Comparison of ENCODE assay signal across 8 cellular contexts in the genomic region with DNA sequence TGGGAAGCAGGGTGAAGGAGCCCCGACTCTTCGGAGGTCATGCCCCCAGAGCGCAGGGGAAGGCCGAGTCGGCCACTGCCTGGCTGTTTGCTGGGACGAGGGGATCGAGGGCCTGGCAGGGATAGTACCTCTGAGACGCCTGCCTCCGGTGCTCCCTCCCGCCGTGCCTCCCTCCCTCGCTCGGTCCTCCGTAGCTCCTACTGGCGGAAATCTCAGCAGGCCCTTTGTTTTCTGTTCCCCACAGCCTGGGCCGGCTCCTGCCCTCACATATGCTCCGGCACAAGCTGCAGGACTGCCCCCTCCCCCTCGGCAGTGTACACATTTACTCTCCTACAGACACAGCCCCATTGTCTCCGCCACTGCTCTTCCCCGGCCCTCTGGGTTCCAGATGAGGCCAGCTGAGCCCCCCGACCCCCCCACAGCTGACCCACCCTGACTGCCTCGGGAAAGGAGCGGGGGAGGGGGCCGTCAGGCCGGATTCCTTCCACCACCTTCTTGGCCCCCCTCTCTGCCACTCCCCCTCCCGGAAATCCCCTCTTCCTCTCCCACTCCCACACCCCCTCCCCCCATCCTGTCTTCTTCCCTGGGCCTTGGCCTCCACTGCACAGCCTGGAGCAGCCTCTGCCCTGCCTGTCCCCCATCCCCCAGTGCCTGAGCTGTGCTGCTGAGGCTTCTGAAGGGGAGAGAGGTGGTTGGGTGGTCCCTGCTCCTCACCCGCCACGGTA. TPM values are rescaled to one million over a fixed set of nuclear protein-coding genes. Genes with fewer than 3 reads are reported as not detected.
A peak's percentile ranks its signal among the peaks of the same experiment; 100 is the strongest.
DNase-seq lines count a peak whose midpoint lies in the region; ATAC-seq and TF ChIP-seq lines count a peak whose summit lies in the region.

No MANE protein-coding gene starts in this region.

- peak overlapping the region; percentile 91 for H3K4me3 Mint-ChIP-seq in activated CD8-positive, alpha-beta T cell treated with anti-CD3 and anti-CD28 coated beads for 36 hours
- H3K4me3 Mint-ChIP-seq in nephron progenitor cell = peak overlapping the region; percentile 92

- H3K4me1 Mint-ChIP-seq in activated CD8-positive, alpha-beta T cell treated with anti-CD3 and anti-CD28 coated beads for 36 hours (ENCODE audit: low read depth) = peaks cover 47% of the 10 kb centered on the region
- peaks cover 37% of the 10 kb centered on the region for H3K4me1 Mint-ChIP-seq in nephron progenitor cell

- peak; percentile 6 for ATAC-seq in activated CD8-positive, alpha-beta T cell treated with anti-CD3 and anti-CD28 coated beads for 36 hours
- ATAC-seq in GM19351 (IDR thresholded peaks at IDR 0.05; ENCODE audit: unreplicated experiment) (no peak), HG03280 (IDR thresholded peaks at IDR 0.05; ENCODE audit: unreplicated experiment) (no peak)

- H3K27ac Mint-ChIP-seq in activated CD8-positive, alpha-beta T cell treated with anti-CD3 and anti-CD28 coated beads for 36 hours = peak overlapping the region; percentile 90
- peak overlapping the region; percentile 98 for H3K27ac Mint-ChIP-seq in nephron progenitor cell

- H3K27me3 Mint-ChIP-seq in activated CD8-positive, alpha-beta T cell treated with anti-CD3 and anti-CD28 coated beads for 36 hours = no peaks in the 10 kb centered on the region
- no peaks in the 10 kb centered on the region for H3K27me3 Mint-ChIP-seq in nephron progenitor cell (ENCODE audit: low read depth, poor library complexity)

- H3K36me3 Mint-ChIP-seq in activated CD8-positive, alpha-beta T cell treated with anti-CD3 and anti-CD28 coated beads for 36 hours (ENCODE audit: low read depth) = peaks cover 47% of the 10 kb centered on the region
- H3K36me3 Mint-ChIP-seq in nephron progenitor cell (ENCODE audit: low read depth) = peaks cover 15% of the 10 kb centered on the region

- CTCF ChIA-PET in activated CD8-positive, alpha-beta T cell treated with anti-CD3 and anti-CD28 coated beads for 36 hours (lab: Charles Lee) = interaction anchor here (1.2 to 17.1 kb wide), 3 partner anchors 18 to 208 kb away, joined by 3 to 609 read pairs (median 38); a partner anchor contains a TSS

- peaks cover 24% of the 10 kb centered on the region for H3K36me3 ChIP-seq in ES-I3 (ENCODE audit: insufficient read depth, low read length)

- H3K9me3 Mint-ChIP-seq in activated CD8-positive, alpha-beta T cell treated with anti-CD3 and anti-CD28 coated beads for 36 hours = no peaks in the 10 kb centered on the region
- H3K9me3 Mint-ChIP-seq in nephron progenitor cell = no peaks in the 10 kb centered on the region

- no peaks in the 10 kb centered on the region for H3K9me3 ChIP-seq in ES-I3 (ENCODE audit: control insufficient read depth, insufficient read depth, low read length)

- POLR2A ChIA-PET in activated CD8-positive, alpha-beta T cell treated with anti-CD3 and anti-CD28 coated beads for 36 hours (lab: Charles Lee) = interaction anchor here (0.5 to 20.7 kb wide), 5 partner anchors 10 to 204 kb away, joined by 3 to 480 read pairs (median 5); a partner anchor contains a TSS

- peak overlapping the region; percentile 96 for H3K9ac ChIP-seq in ES-I3 (ENCODE audit: low read depth, low read length)

- peak overlapping the region; percentile 91 for H3K4me3 ChIP-seq in foreskin fibroblast (ENCODE audit: low read depth in 1 of 2, low read length in 2 of 2)

- intact Hi-C loops in activated CD8-positive, alpha-beta T cell treated with anti-CD3 and anti-CD28 coated beads for 36 hours (cut with micrococcal nuclease) = no loop called here

- H3K4me1 ChIP-seq in ES-I3 (ENCODE audit: insufficient read depth, low read length) = peaks cover 18% of the 10 kb centered on the region; the same call in 1 of the 2 replicates

- TF ChIP-seq CTCF in activated CD8-positive, alpha-beta T cell treated with anti-CD3 and anti-CD28 coated beads for 36 hours (IDR thresholded peaks at IDR 0.05) = no peak
- TF ChIP-seq CTCF in foreskin fibroblast (IDR thresholded peaks at IDR 0.05; ENCODE audit: low read depth, low read length) (no peak), nephron progenitor cell (IDR thresholded peaks at IDR 0.05) (no peak)

- DNase-seq in NCI-H1092 treated with DMSO at 0.1 percent for 48 hours (lab: John Stamatoyannopoulos, UW) (peak; percentile 48), foreskin fibroblast (peak in 1 of 2 donors; percentile 72), nephron progenitor cell (peak; percentile 67), LoVo (ENCODE audit: low spot score) (no peak)
- DNase-seq in activated CD8-positive, alpha-beta T cell treated with anti-CD3 and anti-CD28 coated beads for 36 hours = peak; percentile 57

RNA-seq across cellular contexts. Expression of a gene that starts 1.4 kb away (rescaled TPM):
- total RNA-seq in activated CD8-positive, alpha-beta T cell treated with anti-CD3 and anti-CD28 coated beads for 36 hours = 100 to 1,000 TPM; 140 to 151 TPM

RNA-seq across cellular contexts. Expression of a gene that starts 16.6 kb away (rescaled TPM):
- 1 to 10 TPM; 3.6 to 3.9 TPM for total RNA-seq in activated CD8-positive, alpha-beta T cell treated with anti-CD3 and anti-CD28 coated beads for 36 hours

RNA-seq across cellular contexts. Expression of a gene that starts 19.2 kb away (rescaled TPM):
- 1 to 10 TPM; 6.5 to 8.7 TPM for total RNA-seq in activated CD8-positive, alpha-beta T cell treated with anti-CD3 and anti-CD28 coated beads for 36 hours

RNA-seq across cellular contexts. Expression of a gene that starts 25.4 kb away (rescaled TPM):
- 1,000 to 10,000 TPM; 2,633 to 2,644 TPM for total RNA-seq in activated CD8-positive, alpha-beta T cell treated with anti-CD3 and anti-CD28 coated beads for 36 hours

RNA-seq across cellular contexts. Expression of a gene that starts 27.5 kb away (rescaled TPM):
- 10 to 100 TPM in 1 of 2 experiments, 1 to 10 TPM in 1; 9.8 to 14.4 TPM for total RNA-seq in activated CD8-positive, alpha-beta T cell treated with anti-CD3 and anti-CD28 coated beads for 36 hours
